ENCODE assay signal across 9 cellular contexts in the genomic region with DNA sequence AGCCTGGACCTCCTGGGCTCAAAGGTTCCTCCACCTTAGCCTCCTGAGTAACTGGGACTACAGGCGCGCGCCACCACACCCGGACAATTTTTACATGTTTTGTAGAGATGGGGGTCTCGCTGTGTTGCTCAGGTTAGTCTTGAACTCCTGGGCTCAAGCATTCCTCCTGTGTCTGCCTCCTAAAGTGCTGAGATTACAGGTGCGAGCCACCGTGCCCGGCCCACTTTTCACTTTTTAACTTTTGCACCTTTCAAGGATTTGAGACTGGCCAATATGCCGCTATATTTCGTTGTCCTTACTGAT. TPM values are rescaled to one million over a fixed set of nuclear protein-coding genes. Genes with fewer than 3 reads are reported as not detected.
DNase-seq lines count a peak whose midpoint lies in the region; ATAC-seq and TF ChIP-seq lines count a peak whose summit lies in the region.
"Had no signal": no experiment of that assay in that cellular context is flagged by ENCODE, and none has a peak within 500 bp of the region (broad histone marks: within the 10 kb centered on the region; RNA-seq: fewer than 3 reads in every experiment).

No MANE protein-coding gene starts in this region.

- TF ChIP-seq CTCF in activated B cell treated with CpG ODN at 0.5 μM for 24 hours (IDR thresholded peaks at IDR 0.05) (no peak), foreskin fibroblast (IDR thresholded peaks at IDR 0.05; ENCODE audit: low read depth, low read length) (no peak), gastrocnemius medialis (IDR thresholded peaks at IDR 0.05 in 4 of 5, conservative IDR thresholded peaks at IDR 0.05 in 1 of 5) (no peak)

- H3K4me1 ChIP-seq in gastrocnemius medialis, result peaks cover 5 to 6% of the 10 kb centered on the region in 2 donors

- no peaks in the 10 kb centered on the region for H3K36me3 Mint-ChIP-seq in activated B cell treated with CpG ODN at 0.5 μM for 24 hours (ENCODE audit: low read depth)

- H3K4me1 Mint-ChIP-seq in activated B cell treated with CpG ODN at 0.5 μM for 24 hours, result peaks cover 6% of the 10 kb centered on the region

- peaks cover 45% of the 10 kb centered on the region for H3K27me3 Mint-ChIP-seq in activated B cell treated with CpG ODN at 0.5 μM for 24 hours

- intact Hi-C loops in activated B cell treated with CpG ODN at 0.5 μM for 24 hours (cut with micrococcal nuclease) (no loop called here), gastrocnemius medialis (cut with DNase I; ENCODE audit: low total_unique reads) (loop anchor here (2.0 kb wide), 2 partner anchors 53 to 107 kb away; no protein-coding TSS in a partner anchor)

- ATAC-seq in activated B cell treated with CpG ODN at 0.5 μM for 24 hours (ENCODE audit: low read depth) (no peak), gastrocnemius medialis (no peak), GM21576 (IDR thresholded peaks at IDR 0.05; ENCODE audit: unreplicated experiment) (no peak), HG03439 (IDR thresholded peaks at IDR 0.05; ENCODE audit: unreplicated experiment) (no peak)

- CTCF ChIA-PET in activated B cell treated with CpG ODN at 0.5 μM for 24 hours (lab: Charles Lee), result no interaction called here

- H3K27ac ChIP-seq in gastrocnemius medialis, result peak overlapping the region; percentile 80 to 92 (median 90)

- H3K9me3 Mint-ChIP-seq in activated B cell treated with CpG ODN at 0.5 μM for 24 hours, result no peaks in the 10 kb centered on the region

- in situ Hi-C loops in gastrocnemius medialis (cut with MboI; ENCODE audit: low sequenced_read_pairs in 4 of 4), result loop anchor here in 1 of 4 donors (10.0 kb wide), 1 partner anchor 53 kb away; no protein-coding TSS in a partner anchor

- H3K9me3 ChIP-seq in gastrocnemius medialis, result no peaks in the 10 kb centered on the region

- H3K27me3 ChIP-seq in H7 (ENCODE audit: control insufficient read depth, insufficient read depth, low read length), result no peaks in the 10 kb centered on the region
- no peaks in the 10 kb centered on the region for H3K27me3 ChIP-seq in gastrocnemius medialis

- H3K27ac Mint-ChIP-seq in activated B cell treated with CpG ODN at 0.5 μM for 24 hours, result no peak overlapping the region

- no peaks in the 10 kb centered on the region; the same call in 1 of the 2 replicates for H3K36me3 ChIP-seq in H7 (replicated peaks; ENCODE audit: control insufficient read depth, insufficient read depth, low read length)
- no peaks in the 10 kb centered on the region for H3K36me3 ChIP-seq in gastrocnemius medialis

- peak overlapping the region; percentile 78 for H3K4me3 Mint-ChIP-seq in activated B cell treated with CpG ODN at 0.5 μM for 24 hours

- DNase-seq in H7, result no peak
- no peak for DNase-seq in activated B cell treated with CpG ODN at 0.5 μM for 24 hours
- DNase-seq in foreskin fibroblast, result no peak
- DNase-seq in gastrocnemius medialis, result no peak
- DNase-seq in activated CD4-positive, alpha-beta T cell treated with anti-CD3 and anti-CD28 coated beads for 4 hours, result no peak
- DNase-seq in DMS79 treated with DMSO at 0.1 percent for 48 hours (lab: John Stamatoyannopoulos, UW), result no peak

- POLR2A ChIA-PET in activated B cell treated with CpG ODN at 0.5 μM for 24 hours (lab: Charles Lee), result no interaction called here

- peak overlapping the region; percentile 87 for H3K4me3 ChIP-seq in H7 (ENCODE audit: insufficient read depth, low read depth, low read length)
- H3K4me3 ChIP-seq in foreskin fibroblast (ENCODE audit: low read depth in 1 of 2, low read length in 2 of 2), result peak overlapping the region; percentile 61 to 63
- H3K4me3 ChIP-seq in gastrocnemius medialis, result peak overlapping the region in 2 of 4 donors; percentile 60 to 62

- no peak for TF ChIP-seq POLR2A in gastrocnemius medialis (IDR thresholded peaks at IDR 0.05)

RNA-seq across cellular contexts. Expression of a gene that starts 0.8 kb away (rescaled TPM):
- 377 and 459 TPM in 2 replicates for total RNA-seq in H7 (2014; rRNA removed; shearing (Covaris generic))
- total RNA-seq in activated B cell treated with CpG ODN at 0.5 μM for 24 hours (not detected in 2 replicates), gastrocnemius medialis (100 to 1,000 TPM in 1 of 4 donors, 10 to 100 TPM in 3; 35.2 to 101 (median 71.3) TPM)

RNA-seq across cellular contexts. Expression of a gene that starts 46.6 kb away (rescaled TPM):
- total RNA-seq in H7 (2014; rRNA removed; shearing (Covaris generic)), result 0.04 TPM in 1 of 2 replicates, not detected in the other
- not detected in 2 replicates for total RNA-seq in activated B cell treated with CpG ODN at 0.5 μM for 24 hours
- total RNA-seq in gastrocnemius medialis, result 1 to 10 TPM in 1 of 4 donors, not detected in 3; 1.7 TPM
- total RNA-seq: omental fat pad had no signal

Comparison
In these comparisons a context has a peak if more than half of its experiments do, and no peak if none do; other contexts are left out.
1. RNA of a gene that starts 0.8 kb away (total RNA-seq): 377 to 459 TPM in H7 and 35.2 to 101 TPM in gastrocnemius medialis; not detected in activated B cell treated with CpG ODN at 0.5 μM for 24 hours; every median in the first group is over 10 times any median in the second.